1 cellular context compared by ENCODE assay signal in genomic region chr17:58316260-58316960, GRCh38.
TF ChIP-seq lines count a peak whose summit lies in the region.

No MANE protein-coding gene starts in this region.

TF ChIP-seq in HepG2, 621 proteins besides CTCF, POLR2A, EP300 and RAD21:
- no peak for TF ChIP-seq ZNF660 (CRISPR knock-in tag; IDR thresholded peaks at IDR 0.05; ENCODE audit: borderline replicate concordance, low read depth)
- no peak for TF ChIP-seq POLR2AphosphoS2 (IDR thresholded peaks at IDR 0.05; ENCODE audit: low read depth, low read length)
- no peak for TF ChIP-seq FOXM1 (CRISPR knock-in tag; IDR thresholded peaks at IDR 0.05)
- TF ChIP-seq HMG20A (CRISPR knock-in tag; IDR thresholded peaks at IDR 0.05; ENCODE audit: borderline replicate concordance), result no peak
- no peak for TF ChIP-seq SKI (IDR thresholded peaks at IDR 0.05; ENCODE audit: partially characterized antibody)
- TF ChIP-seq KMT2B (CRISPR knock-in tag; IDR thresholded peaks at IDR 0.05), result no peak
- TF ChIP-seq ADNP (CRISPR knock-in tag; IDR thresholded peaks at IDR 0.05), result no peak
- no peak for TF ChIP-seq ZNF775 (CRISPR knock-in tag; IDR thresholded peaks at IDR 0.05; ENCODE audit: borderline replicate concordance)
- TF ChIP-seq ZMAT5 (CRISPR knock-in tag; IDR thresholded peaks at IDR 0.05; ENCODE audit: borderline replicate concordance, low read depth), result no peak
- TF ChIP-seq XBP1 (CRISPR knock-in tag; IDR thresholded peaks at IDR 0.05), result no peak
- TF ChIP-seq ZNF281 (CRISPR knock-in tag; IDR thresholded peaks at IDR 0.05; ENCODE audit: borderline replicate concordance), result no peak
- no peak for TF ChIP-seq ZNF746 (CRISPR knock-in tag; IDR thresholded peaks at IDR 0.05)
- no peak for TF ChIP-seq NAIF1 (CRISPR knock-in tag; IDR thresholded peaks at IDR 0.05; ENCODE audit: borderline replicate concordance)
- no peak for TF ChIP-seq GPBP1L1 (CRISPR knock-in tag; IDR thresholded peaks at IDR 0.05)
- no peak for TF ChIP-seq ZNF547 (CRISPR knock-in tag; IDR thresholded peaks at IDR 0.05)
- no peak for TF ChIP-seq ZNF703 (CRISPR knock-in tag; IDR thresholded peaks at IDR 0.05; ENCODE audit: borderline replicate concordance)
- no peak for TF ChIP-seq ZKSCAN1 (IDR thresholded peaks at IDR 0.05; ENCODE audit: low read length)
- TF ChIP-seq TBX3 (IDR thresholded peaks at IDR 0.05; ENCODE audit: borderline replicate concordance), result no peak
- no peak for TF ChIP-seq ZFP62 (CRISPR knock-in tag; IDR thresholded peaks at IDR 0.05)
- no peak for TF ChIP-seq KDM2A (CRISPR knock-in tag; IDR thresholded peaks at IDR 0.05; ENCODE audit: borderline replicate concordance, low read depth)
